In genomic region chr5:1817261-1818043, GRCh38 we compare ENCODE assay signal across 22 cellular contexts.
"Had no signal": no experiment of that assay in that cellular context is flagged by ENCODE, and none has a peak within 500 bp of the region (broad histone marks: within the 10 kb centered on the region; RNA-seq: fewer than 3 reads in every experiment).

No MANE protein-coding gene starts in this region.

- H3K4me3 Mint-ChIP-seq: activated B cell treated with CpG ODN at 0.5 μM for 24 hours; activated CD4-positive, alpha-beta memory T cell treated with anti-CD3 and anti-CD28 coated beads, Interleukin-2, amount 10 ng/mL, durations not matched to agents 7 days and 5 days; activated T-cell treated with anti-CD3 and anti-CD28 coated beads, Interleukin-2, amount 50 U/mL, for 72 hours; effector memory CD8-positive, alpha-beta T cell; naive thymus-derived CD4-positive, alpha-beta T cell; T-cell had no signal

- ATAC-seq: activated naive CD4-positive, alpha-beta T cell treated with anti-CD3 and anti-CD28 coated beads, Interleukin-2, amount 50 U/mL, for 72 hours; activated T-cell treated with anti-CD3 and anti-CD28 coated beads, Interleukin-2, amount 50 U/mL, for 72 hours; effector memory CD8-positive, alpha-beta T cell; naive thymus-derived CD4-positive, alpha-beta T cell; sciatic nerve; T-cell had no signal

- H3K9me3 Mint-ChIP-seq: activated B cell treated with CpG ODN at 0.5 μM for 24 hours; activated CD4-positive, alpha-beta memory T cell treated with anti-CD3 and anti-CD28 coated beads, Interleukin-2, amount 10 ng/mL, durations not matched to agents 7 days and 5 days; activated naive CD4-positive, alpha-beta T cell treated with anti-CD3 and anti-CD28 coated beads, Interleukin-2, amount 50 U/mL, for 72 hours; activated T-cell treated with anti-CD3 and anti-CD28 coated beads, Interleukin-2, amount 50 U/mL, for 72 hours; effector memory CD8-positive, alpha-beta T cell had no signal

- H2AFZ ChIP-seq: parathyroid adenoma had no signal

- H3K9me3 ChIP-seq: neutrophil had no signal

- H3K4me1 ChIP-seq: parathyroid adenoma, tibial nerve had no signal

- H3K9ac ChIP-seq: parathyroid adenoma had no signal

- H3K27ac ChIP-seq: neutrophil, parathyroid adenoma, tibial nerve had no signal

- DNase-seq: activated B cell treated with CpG ODN at 0.5 μM for 24 hours; activated CD4-positive, alpha-beta memory T cell treated with anti-CD3 and anti-CD28 coated beads, Interleukin-2, amount 10 ng/mL, durations not matched to agents 7 days and 5 days; activated CD4-positive, alpha-beta T cell treated with anti-CD3 and anti-CD28 coated beads for 4 hours; activated CD8-positive, alpha-beta memory T cell treated with anti-CD3 and anti-CD28 coated beads, Interleukin-2, amount 50 U/mL, for 4 hours; activated gamma-delta T cell treated with Interleukin-2 at 50 U/mL for 16 hours; activated T-cell treated with anti-CD3 and anti-CD28 coated beads, Interleukin-2, amount 50 U/mL, for 72 hours; amniotic stem cell; effector memory CD8-positive, alpha-beta T cell; foreskin fibroblast; mesenchymal stem cell; naive thymus-derived CD4-positive, alpha-beta T cell; stimulated activated CD4-positive, alpha-beta T cell treated with anti-CD3 and anti-CD28 coated beads, Interleukin-4, amount 100 ng/mL, for 4 hours; stimulated activated naive CD4-positive, alpha-beta T cell; substantia nigra; T-cell; T-helper 9 cell had no signal

- H3K27me3 ChIP-seq: neutrophil, tibial nerve had no signal

- H3K27me3 Mint-ChIP-seq: activated B cell treated with CpG ODN at 0.5 μM for 24 hours; activated CD4-positive, alpha-beta memory T cell treated with anti-CD3 and anti-CD28 coated beads, Interleukin-2, amount 10 ng/mL, durations not matched to agents 7 days and 5 days; effector memory CD8-positive, alpha-beta T cell; naive thymus-derived CD4-positive, alpha-beta T cell; T-cell had no signal

- H3K4me3 ChIP-seq: tibial nerve had no signal

- H3K27ac Mint-ChIP-seq: activated B cell treated with CpG ODN at 0.5 μM for 24 hours; activated naive CD4-positive, alpha-beta T cell treated with anti-CD3 and anti-CD28 coated beads, Interleukin-2, amount 50 U/mL, for 72 hours; T-cell had no signal

- FAIRE-seq: urothelium cell line had no signal
